14 cellular contexts compared by ENCODE assay signal in the genomic region with DNA sequence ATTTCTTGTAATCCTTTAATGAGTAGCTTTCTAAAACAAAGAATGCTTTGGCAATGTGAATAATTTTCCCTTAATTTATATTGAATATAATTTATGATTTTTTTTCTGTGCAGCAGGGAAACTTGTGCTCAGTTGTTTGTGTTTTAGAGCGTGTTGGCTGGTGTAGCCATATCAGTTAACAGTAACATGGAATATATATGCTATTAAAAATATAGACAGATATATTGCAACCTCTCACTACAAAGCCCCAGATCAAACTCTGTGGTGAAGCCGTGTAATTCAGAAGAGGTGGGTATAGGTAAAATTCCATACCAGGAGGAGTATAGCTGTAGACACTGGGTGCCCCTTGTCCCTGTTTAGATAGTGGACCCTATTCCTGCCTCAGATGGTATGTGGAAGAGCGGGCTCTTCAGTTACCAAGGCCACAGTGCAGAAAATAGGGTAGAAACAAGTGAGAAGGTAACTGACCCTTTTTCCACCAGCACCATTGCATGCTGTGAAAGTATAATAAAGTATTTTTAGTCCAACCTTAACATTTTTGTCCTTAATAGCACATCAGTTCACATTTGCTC. TPM values are rescaled to one million over a fixed set of nuclear protein-coding genes. Genes with fewer than 3 reads are reported as not detected.
DNase-seq lines count a peak whose midpoint lies in the region; ATAC-seq and TF ChIP-seq lines count a peak whose summit lies in the region.
"Had no signal": no experiment of that assay in that cellular context is flagged by ENCODE, and none has a peak within 500 bp of the region (broad histone marks: within the 10 kb centered on the region; RNA-seq: fewer than 3 reads in every experiment).

No MANE protein-coding gene starts in this region.

- H3K4me1 Mint-ChIP-seq in activated T-helper 1 cell treated with anti-CD3 and anti-CD28 coated beads, Interleukin-12 subunit alpha, Interleukin-12 subunit beta, Interleukin-2, Interleukin-4 antibody, amounts not matched to agents 30 ng/mL and 10 ng/mL and 1 ng/mL, durations not matched to agents 14 hours and 24 hours and 36 hours (ENCODE audit: low read depth): no peaks in the 10 kb centered on the region

- peaks cover under 1% of the 10 kb centered on the region for H3K9me3 Mint-ChIP-seq in activated T-helper 1 cell treated with anti-CD3 and anti-CD28 coated beads, Interleukin-12 subunit alpha, Interleukin-12 subunit beta, Interleukin-2, Interleukin-4 antibody, amounts not matched to agents 30 ng/mL and 10 ng/mL and 1 ng/mL, durations not matched to agents 14 hours and 24 hours and 36 hours

- WGBS in body of pancreas, 2 donors: 71 to 73% methylated on average over 3 of the region's 3 CpGs

- H3K4me1 ChIP-seq in DOHH2 (ENCODE audit: control insufficient read depth, low read length) (peaks cover 14% of the 10 kb centered on the region), body of pancreas (peaks cover 14% of the 10 kb centered on the region), left lung (peaks cover 0 to 5% of the 10 kb centered on the region in 2 donors)
- H3K4me1 ChIP-seq: breast epithelium had no signal

- H3K9me2 ChIP-seq in DOHH2 (replicated peaks; ENCODE audit: control insufficient read depth, low read length): no peaks in the 10 kb centered on the region

- H3K36me3 ChIP-seq in DOHH2 (ENCODE audit: control insufficient read depth, low read length) (no peaks in the 10 kb centered on the region), body of pancreas (replicated peaks in 1 of 2; ENCODE audit: insufficient read depth in 1 of 2, low read depth in 2 of 2) (no peaks in the 10 kb centered on the region), left lung (no peaks in the 10 kb centered on the region), brain microvascular endothelial cell (replicated peaks) (no peaks in the 10 kb centered on the region)
- H3K36me3 ChIP-seq: breast epithelium had no signal

- intact Hi-C loops in body of pancreas (cut with DNase I) (no loop called here), left lung (cut with DNase I) (no loop called here)
- intact Hi-C loops in activated T-helper 1 cell treated with anti-CD3 and anti-CD28 coated beads, Interleukin-12 subunit alpha, Interleukin-12 subunit beta, Interleukin-2, Interleukin-4 antibody, amounts not matched to agents 30 ng/mL and 10 ng/mL and 1 ng/mL, durations not matched to agents 14 hours and 24 hours and 36 hours (cut with micrococcal nuclease): no loop called here

- peak overlapping the region; percentile 40 for H3K4me2 ChIP-seq in DOHH2 (ENCODE audit: low read length)

- TF ChIP-seq CTCF in DOHH2 (IDR thresholded peaks at IDR 0.05; ENCODE audit: low read depth, low read length, poor library complexity, severe bottlenecking): no peak
- no peak for TF ChIP-seq CTCF in body of pancreas (IDR thresholded peaks at IDR 0.05)
- no peak for TF ChIP-seq CTCF in left lung (IDR thresholded peaks at IDR 0.05)
- TF ChIP-seq CTCF in brain microvascular endothelial cell (IDR thresholded peaks at IDR 0.05; ENCODE audit: low read depth, low read length, missing control alignments): no peak

- H3K9me3 ChIP-seq in DOHH2 (ENCODE audit: control insufficient read depth, insufficient read depth, low read length) (no peaks in the 10 kb centered on the region), body of pancreas (no peaks in the 10 kb centered on the region), left lung (peaks cover 0 to under 1% of the 10 kb centered on the region in 2 donors)
- H3K9me3 ChIP-seq: breast epithelium had no signal

- no peaks in the 10 kb centered on the region for H3K79me2 ChIP-seq in DOHH2 (ENCODE audit: control insufficient read depth, low read length)

- no peaks in the 10 kb centered on the region for H4K20me1 ChIP-seq in DOHH2 (ENCODE audit: control insufficient read depth, insufficient read depth, low read depth, low read length)

- DNase-seq in body of pancreas: no peak
- no peak for DNase-seq in left lung
- DNase-seq in activated T-helper 1 cell treated with anti-CD3 and anti-CD28 coated beads, Interleukin-12 subunit alpha, Interleukin-12 subunit beta, Interleukin-2, Interleukin-4 antibody, amounts not matched to agents 30 ng/mL and 10 ng/mL and 1 ng/mL, durations not matched to agents 14 hours and 24 hours and 36 hours (ENCODE audit: low spot score): no peak
- DNase-seq in brain microvascular endothelial cell: no peak
- DNase-seq: activated CD4-positive, alpha-beta T cell treated with anti-CD3 and anti-CD28 coated beads for 4 hours; activated effector memory CD4-positive, alpha-beta T cell treated with Interleukin-2 at 50 U/mL for 16 hours; DMS 273 treated with DMSO at 0.1 percent for 48 hours; stimulated activated CD4-positive, alpha-beta T cell treated with anti-CD3 and anti-CD28 coated beads, Interleukin-15, amount 100 ng/mL, for 24 hours had no signal

- H3K4me3 Mint-ChIP-seq in activated T-helper 1 cell treated with anti-CD3 and anti-CD28 coated beads, Interleukin-12 subunit alpha, Interleukin-12 subunit beta, Interleukin-2, Interleukin-4 antibody, amounts not matched to agents 30 ng/mL and 10 ng/mL and 1 ng/mL, durations not matched to agents 14 hours and 24 hours and 36 hours: no peak overlapping the region

- H3K27ac Mint-ChIP-seq in activated T-helper 1 cell treated with anti-CD3 and anti-CD28 coated beads, Interleukin-12 subunit alpha, Interleukin-12 subunit beta, Interleukin-2, Interleukin-4 antibody, amounts not matched to agents 30 ng/mL and 10 ng/mL and 1 ng/mL, durations not matched to agents 14 hours and 24 hours and 36 hours: no peak overlapping the region
- H3K27ac Mint-ChIP-seq: CD14-positive monocyte had no signal

- H3K4me3 ChIP-seq in DOHH2 (ENCODE audit: low read length) (peak overlapping the region; percentile 48; the same call in 1 of the 2 replicates), body of pancreas (no peak overlapping the region), left lung (no peak overlapping the region), brain microvascular endothelial cell (ENCODE audit: low read depth, low read length) (no peak overlapping the region)
- H3K4me3 ChIP-seq: breast epithelium had no signal

- H3K27ac ChIP-seq in DOHH2 (ENCODE audit: low read depth, low read length) (no peak overlapping the region), body of pancreas (peak overlapping the region in 3 of 4 donors; percentile 22 to 58 (median 47)), left lung (no peak overlapping the region), brain microvascular endothelial cell (no peak overlapping the region)
- H3K27ac ChIP-seq: breast epithelium had no signal

- H3K27me3 Mint-ChIP-seq in activated T-helper 1 cell treated with anti-CD3 and anti-CD28 coated beads, Interleukin-12 subunit alpha, Interleukin-12 subunit beta, Interleukin-2, Interleukin-4 antibody, amounts not matched to agents 30 ng/mL and 10 ng/mL and 1 ng/mL, durations not matched to agents 14 hours and 24 hours and 36 hours (ENCODE audit: insufficient read depth): no peaks in the 10 kb centered on the region

- no peaks in the 10 kb centered on the region for H3K36me3 Mint-ChIP-seq in activated T-helper 1 cell treated with anti-CD3 and anti-CD28 coated beads, Interleukin-12 subunit alpha, Interleukin-12 subunit beta, Interleukin-2, Interleukin-4 antibody, amounts not matched to agents 30 ng/mL and 10 ng/mL and 1 ng/mL, durations not matched to agents 14 hours and 24 hours and 36 hours (ENCODE audit: low read depth)
- H3K36me3 Mint-ChIP-seq: CD14-positive monocyte had no signal

- no peaks in the 10 kb centered on the region for H3F3A ChIP-seq in DOHH2 (ENCODE audit: control insufficient read depth, insufficient read depth)

- no peak for TF ChIP-seq POLR2A in body of pancreas (IDR thresholded peaks at IDR 0.05)

- peak; percentile 20 for ATAC-seq in HG02981 (IDR thresholded peaks at IDR 0.05; ENCODE audit: unreplicated experiment)
- ATAC-seq in body of pancreas: no peak
- peak; percentile 26 for ATAC-seq in left lung
- ATAC-seq in GM18519 (IDR thresholded peaks at IDR 0.05; ENCODE audit: low FRiP score, unreplicated experiment): no peak
- no peak for ATAC-seq in GM18520 (IDR thresholded peaks at IDR 0.05; ENCODE audit: unreplicated experiment)

- in situ Hi-C loops in brain microvascular endothelial cell (cut with HindIII; ENCODE audit: low pct_ligation_motif_present, low sequenced_read_pairs): no loop called here

- no peaks in the 10 kb centered on the region for H3K27me3 ChIP-seq in DOHH2 (ENCODE audit: control insufficient read depth, low read length)
- no peaks in the 10 kb centered on the region for H3K27me3 ChIP-seq in body of pancreas
- H3K27me3 ChIP-seq in left lung: no peaks in the 10 kb centered on the region
- no peaks in the 10 kb centered on the region for H3K27me3 ChIP-seq in brain microvascular endothelial cell (replicated peaks)
- H3K27me3 ChIP-seq: breast epithelium had no signal

RNA-seq across cellular contexts. Expression of gene RASGRP3, which starts 18.1 kb away (rescaled TPM):
- total RNA-seq in body of pancreas (10 to 100 TPM in 1 of 2 donors, 1 to 10 TPM in 1; 3.9 to 22.1 TPM), left lung (10 to 100 TPM; 20.3 to 27.2 TPM)
- total RNA-seq in activated T-helper 1 cell treated with anti-CD3 and anti-CD28 coated beads, Interleukin-12 subunit alpha, Interleukin-12 subunit beta, Interleukin-2, Interleukin-4 antibody, amounts not matched to agents 30 ng/mL and 10 ng/mL and 1 ng/mL, durations not matched to agents 14 hours and 24 hours and 36 hours: 3.6 and 4.1 TPM in 2 replicates

Comparison
In these comparisons a context has a peak if more than half of its experiments do, and no peak if none do; other contexts are left out.
1. H3K27ac ChIP-seq: peak in body of pancreas (3 of 4); none in DOHH2 (single experiment), left lung (0 of 2) and brain microvascular endothelial cell (single experiment).
2. ATAC-seq: peak in HG02981 (single experiment) and left lung (single experiment); none in body of pancreas (single experiment), GM18519 (single experiment) and GM18520 (single experiment).